ENCODE assay signal across 9 cellular contexts in genomic region chr5:1386274-1386717, GRCh38. TPM values are rescaled to one million over a fixed set of nuclear protein-coding genes. Genes with fewer than 3 reads are reported as not detected.
DNase-seq lines count a peak whose midpoint lies in the region; ATAC-seq and TF ChIP-seq lines count a peak whose summit lies in the region.
"Had no signal": no experiment of that assay in that cellular context is flagged by ENCODE, and none has a peak within 500 bp of the region (broad histone marks: within the 10 kb centered on the region; RNA-seq: fewer than 3 reads in every experiment).

No MANE protein-coding gene starts in this region.

- H3K9me3 ChIP-seq in CD8-positive, alpha-beta memory T cell (ENCODE audit: low read length), result no peaks in the 10 kb centered on the region
- H3K9me3 ChIP-seq in body of pancreas, result no peaks in the 10 kb centered on the region

- DNase-seq in CD8-positive, alpha-beta memory T cell, result peak; percentile 53 to 88 (median 84)
- DNase-seq in HuH-7 (ENCODE audit: low spot score) (peak; percentile 33), T-helper 2 cell (peak; percentile 40 to 89 (median 64)), body of pancreas (peak; percentile 76 to 84 (median 82)), inferior parietal cortex (ENCODE audit: extremely low spot score) (peak; percentile 14), DMS 273 (lab: John Stamatoyannopoulos, UW; ENCODE audit: unreplicated experiment) (no peak)
- peak; percentile 4 to 35 (median 27) for DNase-seq in stimulated activated CD4-positive, alpha-beta T cell treated with anti-CD3 and anti-CD28 coated beads, Interleukin-12 subunit alpha, Interleukin-12 subunit beta, amount 100 ng/mL, for 48 hours (ENCODE audit: low read depth in 2 of 3, low spot score in 1 of 3)

- peak overlapping the region; percentile 70 for H3K4me3 ChIP-seq in CD8-positive, alpha-beta memory T cell (ENCODE audit: low read length)
- H3K4me3 ChIP-seq in body of pancreas, result peak overlapping the region; percentile 47 to 48

- WGBS in body of pancreas, 2 donors, result 0 to 1% methylated on average over 7 to 36 of the region's 36 CpGs

- CTCF ChIA-PET in CD8-positive, alpha-beta memory T cell (lab: Charles Lee), result interaction anchor here (0.8 to 1.9 kb wide), 5 partner anchors 8 to 82 kb away, joined by 3 to 4 read pairs (median 3); no protein-coding TSS in a partner anchor

- H3K4me3 Mint-ChIP-seq in CD8-positive, alpha-beta memory T cell, result peak overlapping the region; percentile 92 to 100 (median 98)

- no peaks in the 10 kb centered on the region for H3K27me3 ChIP-seq in CD8-positive, alpha-beta memory T cell (ENCODE audit: insufficient read depth, low read length, poor library complexity, severe bottlenecking)
- H3K27me3 ChIP-seq in body of pancreas, result peaks cover 0 to 4% of the 10 kb centered on the region in 2 donors

- H3K27ac ChIP-seq in CD8-positive, alpha-beta memory T cell (ENCODE audit: low read depth, low read length), result peak overlapping the region; percentile 84
- peak overlapping the region; percentile 40 to 89 (median 72) for H3K27ac ChIP-seq in body of pancreas

- peaks cover 0 to 3% of the 10 kb centered on the region in 2 donors for H3K27me3 Mint-ChIP-seq in CD8-positive, alpha-beta memory T cell

- H3K36me3 ChIP-seq in CD8-positive, alpha-beta memory T cell (ENCODE audit: insufficient read depth, low read length), result no peaks in the 10 kb centered on the region
- H3K36me3 ChIP-seq in body of pancreas (replicated peaks in 1 of 2; ENCODE audit: insufficient read depth in 1 of 2, low read depth in 2 of 2), result no peaks in the 10 kb centered on the region

- POLR2A ChIA-PET in CD8-positive, alpha-beta memory T cell (lab: Charles Lee), result interaction anchor here (1.1 to 2.8 kb wide), 6 partner anchors 12 to 415 kb away, joined by 4 to 17 read pairs (median 5); partner anchors contain the start of genes CLPTM1L and NDUFS6

- peaks cover 18% of the 10 kb centered on the region for H3K4me1 ChIP-seq in CD8-positive, alpha-beta memory T cell (ENCODE audit: insufficient read depth, low read length)
- peaks cover 14% of the 10 kb centered on the region for H3K4me1 ChIP-seq in body of pancreas

- peak overlapping the region; percentile 94 to 100 (median 99) for H3K27ac Mint-ChIP-seq in CD8-positive, alpha-beta memory T cell

- peaks cover 26 to 32% (median 29%) of the 10 kb centered on the region in 3 donors for H3K4me1 Mint-ChIP-seq in CD8-positive, alpha-beta memory T cell

- peak; percentile 4 to 78 (median 78) for TF ChIP-seq POLR2A in body of pancreas (IDR thresholded peaks at IDR 0.05)

- H3K9me3 Mint-ChIP-seq in CD8-positive, alpha-beta memory T cell, result no peaks in the 10 kb centered on the region

- intact Hi-C loops in body of pancreas (cut with DNase I), result no loop called here

- TF ChIP-seq CTCF in body of pancreas (IDR thresholded peaks at IDR 0.05), result no peak

- peak; percentile 36 for ATAC-seq in GM21367 (IDR thresholded peaks at IDR 0.05; ENCODE audit: unreplicated experiment)
- ATAC-seq in body of pancreas, result peak; percentile 83

- H3K36me3 Mint-ChIP-seq in CD8-positive, alpha-beta memory T cell, result peaks cover 0 to 6% (median 0%) of the 10 kb centered on the region in 3 donors

RNA-seq across cellular contexts. Expression of gene CLPTM1L, which starts 41.4 kb away (rescaled TPM):
- 100 to 1,000 TPM; 109 to 110 TPM for total RNA-seq in CD8-positive, alpha-beta memory T cell
- 68.1 TPM for polyA plus RNA-seq in CD8-positive, alpha-beta memory T cell
- total RNA-seq in body of pancreas, result 100 to 1,000 TPM in 1 of 2 donors, 10 to 100 TPM in 1; 91.3 to 109 TPM

RNA-seq across cellular contexts. Expression of gene SLC6A3, which starts 58.9 kb away (rescaled TPM):
- not detected for total RNA-seq in CD8-positive, alpha-beta memory T cell
- not detected for polyA plus RNA-seq in CD8-positive, alpha-beta memory T cell
- total RNA-seq in body of pancreas, result not detected
- total RNA-seq: SK-MEL-5 had no signal
